In the genomic region with DNA sequence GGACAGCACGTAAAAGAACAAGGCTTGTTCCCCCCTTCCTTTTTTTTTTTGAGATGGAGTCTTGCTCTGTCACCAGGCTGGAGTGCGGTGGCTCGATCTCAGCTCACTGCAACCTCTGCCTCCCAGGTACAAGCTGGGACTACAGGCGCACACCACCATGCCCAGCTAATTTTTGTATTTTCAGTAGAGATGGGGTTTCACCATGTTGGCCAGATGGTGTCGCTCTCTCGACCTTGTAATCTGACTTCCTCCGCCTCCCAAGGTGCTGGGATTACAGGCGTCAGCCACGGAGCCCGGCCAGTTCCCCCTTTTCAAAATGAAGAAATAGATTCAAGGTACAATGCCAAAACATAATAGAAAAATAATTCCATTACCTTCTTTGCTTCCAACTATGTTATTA, we compare ENCODE assay signal across 16 cellular contexts. TPM values are rescaled to one million over a fixed set of nuclear protein-coding genes. Genes with fewer than 3 reads are reported as not detected.
DNase-seq lines count a peak whose midpoint lies in the region; ATAC-seq, FAIRE-seq and TF ChIP-seq lines count a peak whose summit lies in the region.
"Not testable (repeated sequence)": the region's sequence is repeated elsewhere in the genome, so short reads cannot be mapped to it uniquely, and the experiment has no call there.
"Had no signal": no experiment of that assay in that cellular context is flagged by ENCODE, and none has a peak within 500 bp of the region (broad histone marks: within the 10 kb centered on the region; RNA-seq: fewer than 3 reads in every experiment).

No MANE protein-coding gene starts in this region.

- not testable (repeated sequence) for BruUV-seq in Calu3 (replicated peaks; lab: Mats Ljungman, UMichigan); PC-3 (replicated peaks; lab: Mats Ljungman, UMichigan)

- H2BK120ac ChIP-seq in H1 (replicated peaks; ENCODE audit: low read depth, low read length), result not testable (repeated sequence)

- not testable (repeated sequence) for H3K4ac ChIP-seq in H1 (replicated peaks; ENCODE audit: insufficient read length, low read depth, low read length)

- not testable (repeated sequence) for H3K36me3 Mint-ChIP-seq in Calu3 (ENCODE audit: insufficient read depth, unreplicated experiment)

- not testable (repeated sequence) for H3K23me2 ChIP-seq in H1 (ENCODE audit: low read depth, low read length)

- intact Hi-C loops in Calu3 (cut with micrococcal nuclease; ENCODE audit: unreplicated experiment), result loop anchor here (5.0 to 10.0 kb wide), 2 partner anchors 80 to 357 kb away; no protein-coding TSS in a partner anchor
- intact Hi-C loops in PC-3 (cut with micrococcal nuclease), result loop anchor here (5.0 kb wide), 1 partner anchor 80 kb away; no protein-coding TSS in a partner anchor

- not testable (repeated sequence) for H3K79me1 ChIP-seq in H1 (ENCODE audit: low read depth, low read length)

- H3K79me2 ChIP-seq in Karpas-422 (ENCODE audit: low read length); PC-3 (ENCODE audit: low read length); H1 (ENCODE audit: control insufficient read depth in 1 of 2, insufficient read depth in 2 of 2, low read length in 2 of 2): not testable (repeated sequence)

- H3K23ac ChIP-seq in H1 (ENCODE audit: insufficient read length), result not testable (repeated sequence)

- H3K27me3 Mint-ChIP-seq in Calu3 (ENCODE audit: unreplicated experiment), result not testable (repeated sequence)

- TF ChIP-seq EP300 in H1 (IDR thresholded peaks at IDR 0.05; ENCODE audit: borderline replicate concordance in 1 of 2, low read depth in 2 of 2, low read length in 2 of 2), result not testable (repeated sequence)

- H3K9me2 ChIP-seq in Karpas-422 (replicated peaks; ENCODE audit: insufficient read depth, low read length); PC-3 (replicated peaks; ENCODE audit: low read length): not testable (repeated sequence)

- TF ChIP-seq CTCF in Calu3 (IDR thresholded peaks at IDR 0.05; ENCODE audit: unreplicated experiment), result not testable (repeated sequence)
- TF ChIP-seq CTCF in PC-3 (conservative IDR thresholded peaks at IDR 0.05; ENCODE audit: low read depth, low read length) (peak; percentile 19; the same call in 1 of the 2 replicates), H1 (IDR thresholded peaks at IDR 0.05; ENCODE audit: control extremely low read depth in 1 of 3, insufficient read depth in 1 of 3, low read depth in 1 of 3, low read length in 3 of 3) (peak in 2 of 3 experiments; percentile 25 to 35; a peak in 3 of 4 replicates)

- not testable (repeated sequence) for H3K56ac ChIP-seq in H1 (replicated peaks; ENCODE audit: insufficient read length, low read depth, low read length)

- POLR2A ChIA-PET in PC-3 (lab: Charles Lee; ENCODE audit: unreplicated experiment); H1 (lab: Charles Lee; ENCODE audit: partially characterized antibody): not testable (repeated sequence)

- 89% methylated on average over 4 of the region's 10 CpGs; no CpG with 5 or more reads in 1 of the 2 experiments for WGBS in H1 (ENCODE audit: extremely low coverage in 1 of 2, insufficient coverage in 1 of 2, insufficient read length in 1 of 2, insufficient replicate concordance in 2 of 2, low coverage in 1 of 2, low lambda C conversion rate in 2 of 2, missing lambda C conversion rate in 1 of 2), 2 experiments

- not testable (repeated sequence) for H2BK15ac ChIP-seq in H1 (ENCODE audit: low read length)

- H2AFZ ChIP-seq in Karpas-422 (ENCODE audit: low read length); PC-3 (ENCODE audit: low read length); H1 (ENCODE audit: low read length): not testable (repeated sequence)

- not testable (repeated sequence) for H3K36me3 ChIP-seq in Karpas-422 (ENCODE audit: insufficient read depth, low read length); PC-3 (ENCODE audit: low read depth, low read length); H1 (ENCODE audit: control insufficient read depth in 2 of 4, insufficient read depth in 4 of 4, low read length in 3 of 4)

- H3K14ac ChIP-seq in H1 (ENCODE audit: insufficient read length), result not testable (repeated sequence)

- not testable (repeated sequence) for H3K4me3 Mint-ChIP-seq in Calu3 (ENCODE audit: low read depth, unreplicated experiment)

- not testable (repeated sequence) for H3K27me3 ChIP-seq in Karpas-422 (ENCODE audit: low read length); PC-3 (ENCODE audit: low read length); H1 (replicated peaks in 1 of 4; ENCODE audit: control insufficient read depth in 3 of 4, extremely low read depth in 1 of 4, insufficient read depth in 3 of 4, low read length in 3 of 4)

- not testable (repeated sequence) for H3K4me2 ChIP-seq in Karpas-422 (ENCODE audit: low read depth, low read length, poor library complexity, severe bottlenecking); PC-3 (ENCODE audit: low read length); H1 (ENCODE audit: insufficient read depth in 1 of 2, low read depth in 2 of 2, low read length in 2 of 2)

- not testable (repeated sequence) for H3K4me1 Mint-ChIP-seq in Calu3 (ENCODE audit: low read depth, unreplicated experiment)

- H2AK5ac ChIP-seq in H1 (ENCODE audit: low read depth, low read length), result not testable (repeated sequence)

- not testable (repeated sequence) for TF ChIP-seq POLR2A in H1 (IDR thresholded peaks at IDR 0.05; ENCODE audit: control extremely low read depth in 1 of 2, low read depth in 2 of 2, low read length in 2 of 2)

- not testable (repeated sequence) for H2BK12ac ChIP-seq in H1 (ENCODE audit: low read depth, low read length)

- not testable (repeated sequence) for H3K4me3 ChIP-seq in Karpas-422 (ENCODE audit: low read length); PC-3 (ENCODE audit: low read length); H1 (ENCODE audit: extremely low read depth in 1 of 4, insufficient read depth in 2 of 4, low read depth in 3 of 4, low read length in 4 of 4)

- H3K9ac ChIP-seq in Karpas-422 (ENCODE audit: low read length); PC-3 (ENCODE audit: low read length); H1 (replicated peaks in 1 of 4; ENCODE audit: extremely low read depth in 1 of 4, low read depth in 3 of 4, low read length in 3 of 4): not testable (repeated sequence)

- not testable (repeated sequence) for H2BK5ac ChIP-seq in H1 (ENCODE audit: low read depth, low read length)

- not testable (repeated sequence) for H4K91ac ChIP-seq in H1 (replicated peaks; ENCODE audit: insufficient read length, low read length)

- H3K9me3 Mint-ChIP-seq in Calu3 (ENCODE audit: low read depth, unreplicated experiment), result not testable (repeated sequence)

- not testable (repeated sequence) for H3K4me1 ChIP-seq in Karpas-422 (ENCODE audit: low read length); PC-3 (ENCODE audit: insufficient read depth, low read length); H1 (replicated peaks in 1 of 4; ENCODE audit: control insufficient read depth in 3 of 4, insufficient read depth in 4 of 4, low read length in 3 of 4)

- ATAC-seq in PC-3; stimulated activated naive CD8-positive, alpha-beta T cell treated with anti-CD3 and anti-CD28 coated beads, Interleukin-15, Interleukin-2, amounts not matched to agents 100 U/mL and 50 U/mL, for 24 hours: not testable (repeated sequence)

- FAIRE-seq in H1 (lab: Jason Lieb, UNC), result not testable (repeated sequence)

- not testable (repeated sequence) for H3K27ac Mint-ChIP-seq in Calu3 (ENCODE audit: unreplicated experiment)

- H4K5ac ChIP-seq in H1 (ENCODE audit: insufficient read length, low read depth, low read length), result not testable (repeated sequence)

- not testable (repeated sequence) for H3K9me3 ChIP-seq in Karpas-422 (ENCODE audit: low read length); PC-3 (ENCODE audit: low read length); H1 (ENCODE audit: insufficient read depth in 2 of 2, low read depth in 1 of 2, low read length in 1 of 2)

- not testable (repeated sequence) for H4K20me1 ChIP-seq in Karpas-422 (ENCODE audit: insufficient read depth, low read depth, low read length); PC-3 (ENCODE audit: low read length); H1 (replicated peaks in 1 of 2; ENCODE audit: control insufficient read depth in 1 of 2, insufficient read depth in 2 of 2, low read length in 2 of 2)

- H3F3A ChIP-seq in PC-3 (ENCODE audit: low read length, unreplicated experiment), result not testable (repeated sequence)

- TF ChIP-seq RAD21 in H1 (IDR thresholded peaks at IDR 0.05 in 1 of 2, conservative IDR thresholded peaks at IDR 0.05 in 1 of 2; ENCODE audit: low read depth in 2 of 2, low read length in 2 of 2), result peak; percentile 22 to 28

- CTCF ChIA-PET in Calu3 (lab: Charles Lee); H1 (lab: Charles Lee; ENCODE audit: partially characterized antibody): not testable (repeated sequence)
- CTCF ChIA-PET in PC-3 (lab: Charles Lee), result interaction anchor here (0.6 kb wide), 1 partner anchor 358 kb away, joined by 3 read pairs; no protein-coding TSS in a partner anchor

- H4K8ac ChIP-seq in H1 (ENCODE audit: extremely low read depth, insufficient read depth, low read length), result not testable (repeated sequence)

- H2BK20ac ChIP-seq in H1 (ENCODE audit: low read length), result not testable (repeated sequence)

- not testable (repeated sequence) for H3K27ac ChIP-seq in Karpas-422 (ENCODE audit: low read length); PC-3 (ENCODE audit: low read length); H1 (ENCODE audit: low read depth, low read length)

- H3K18ac ChIP-seq in H1 (ENCODE audit: extremely low read depth, low read length), result not testable (repeated sequence)

- DNase-seq in Calu3, result peak; percentile 17
- DNase-seq in Karpas-422, result peak; percentile 43
- DNase-seq in PC-3, result peak; percentile 10
- DNase-seq in activated CD4-positive, alpha-beta T cell treated with anti-CD3 and anti-CD28 coated beads for 48 hours, result peak; percentile 29
- peak; percentile 3 for DNase-seq in activated gamma-delta T cell treated with Interleukin-2 at 50 U/mL for 16 hours
- DNase-seq in H1 (ENCODE audit: low read depth in 1 of 2, low spot score in 2 of 2), result not testable (repeated sequence)
- peak; percentile 6 for DNase-seq in left kidney (ENCODE audit: low read depth, low spot score)
- peak; percentile 11 for DNase-seq in stimulated activated naive CD8-positive, alpha-beta T cell treated with anti-CD3 and anti-CD28 coated beads, Interleukin-15, Interleukin-2, amounts not matched to agents 100 U/mL and 50 U/mL, for 24 hours

RNA-seq across cellular contexts. Expression of gene RGPD3, which starts 6.3 kb away (rescaled TPM):
- total RNA-seq in Calu3 (2022) (not detected in 2 replicates), PC-3 (2014; rRNA removed) (0.04 TPM in 1 of 2 replicates, not detected in the other)
- total RNA-seq in Karpas-422 (2014; rRNA removed; shearing (Covaris generic); ENCODE audit: low replicate concordance), result not detected in 2 replicates
- total RNA-seq in H1 (2021; fragmentation: NEBNext Ultra II Directional; extraction: Animal tissue kit (Norgen Biotek cat#: 25700)), result 0.17 TPM in 1 of 2 replicates, not detected in the other
- polyA plus RNA-seq in H1 (2011; rRNA removed), result 0.05 and 0.08 TPM in 2 replicates
- polyA plus RNA-seq in H1 (2011; cell fraction: cytosol; rRNA removed), result 0.12 TPM
- 0.10 TPM for polyA plus RNA-seq in H1 (2011; cell fraction: nucleus; rRNA removed)
- polyA plus RNA-seq in H1 (2012, experiment 1 of 2), result 0.10 to 0.23 TPM (median 0.11 TPM) in 4 replicates
- polyA plus RNA-seq in H1 (2012, experiment 2 of 2), result not detected
- polyA plus RNA-seq in H1 (2013, experiment 1 of 2), result 0.12 TPM
- polyA plus RNA-seq in H1 (2013, experiment 2 of 2), result 0.11 TPM
- 0.10 and 0.32 TPM in 2 replicates for polyA minus RNA-seq in H1 (2011; rRNA and poly(A)+ RNA removed)
- not detected for polyA minus RNA-seq in H1 (2011; cell fraction: cytosol; rRNA and poly(A)+ RNA removed)
- 0.20 TPM for polyA minus RNA-seq in H1 (2011; cell fraction: nucleus; rRNA and poly(A)+ RNA removed)
- total RNA-seq: SJCRH30 had no signal

RNA-seq across cellular contexts. Expression of gene CD8B2, which starts 25.3 kb away (rescaled TPM):
- not detected in 2 replicates for total RNA-seq in Calu3 (2022)
- not detected in 2 replicates for total RNA-seq in Karpas-422 (2014; rRNA removed; shearing (Covaris generic); ENCODE audit: low replicate concordance)
- total RNA-seq in PC-3 (2014; rRNA removed), result not detected in 2 replicates
- total RNA-seq in H1 (2021; fragmentation: NEBNext Ultra II Directional; extraction: Animal tissue kit (Norgen Biotek cat#: 25700)), result not detected in 2 replicates
- 0.02 and 0.03 TPM in 2 replicates for polyA plus RNA-seq in H1 (2011; rRNA removed)
- 0.01 TPM for polyA plus RNA-seq in H1 (2011; cell fraction: cytosol; rRNA removed)
- polyA plus RNA-seq in H1 (2011; cell fraction: nucleus; rRNA removed), result not detected
- polyA plus RNA-seq in H1 (2012, experiment 1 of 2), result 0.05 TPM in 1 of 4 replicates, not detected in the others
- not detected for polyA plus RNA-seq in H1 (2012, experiment 2 of 2)
- under 0.01 TPM for polyA plus RNA-seq in H1 (2013, experiment 1 of 2)
- polyA plus RNA-seq in H1 (2013, experiment 2 of 2), result not detected
- 0.02 and 0.13 TPM in 2 replicates for polyA minus RNA-seq in H1 (2011; rRNA and poly(A)+ RNA removed)
- polyA minus RNA-seq in H1 (2011; cell fraction: cytosol; rRNA and poly(A)+ RNA removed), result not detected
- polyA minus RNA-seq in H1 (2011; cell fraction: nucleus; rRNA and poly(A)+ RNA removed), result not detected
- total RNA-seq: esophagus mucosa, glomerular endothelial cell, GM23248, left cardiac atrium, mesothelial cell of epicardium, PC-9, sciatic nerve, SJCRH30 had no signal
- polyA plus RNA-seq: GM23248 had no signal
